Comparison of ENCODE assay signal across 8 cellular contexts in the genomic region with DNA sequence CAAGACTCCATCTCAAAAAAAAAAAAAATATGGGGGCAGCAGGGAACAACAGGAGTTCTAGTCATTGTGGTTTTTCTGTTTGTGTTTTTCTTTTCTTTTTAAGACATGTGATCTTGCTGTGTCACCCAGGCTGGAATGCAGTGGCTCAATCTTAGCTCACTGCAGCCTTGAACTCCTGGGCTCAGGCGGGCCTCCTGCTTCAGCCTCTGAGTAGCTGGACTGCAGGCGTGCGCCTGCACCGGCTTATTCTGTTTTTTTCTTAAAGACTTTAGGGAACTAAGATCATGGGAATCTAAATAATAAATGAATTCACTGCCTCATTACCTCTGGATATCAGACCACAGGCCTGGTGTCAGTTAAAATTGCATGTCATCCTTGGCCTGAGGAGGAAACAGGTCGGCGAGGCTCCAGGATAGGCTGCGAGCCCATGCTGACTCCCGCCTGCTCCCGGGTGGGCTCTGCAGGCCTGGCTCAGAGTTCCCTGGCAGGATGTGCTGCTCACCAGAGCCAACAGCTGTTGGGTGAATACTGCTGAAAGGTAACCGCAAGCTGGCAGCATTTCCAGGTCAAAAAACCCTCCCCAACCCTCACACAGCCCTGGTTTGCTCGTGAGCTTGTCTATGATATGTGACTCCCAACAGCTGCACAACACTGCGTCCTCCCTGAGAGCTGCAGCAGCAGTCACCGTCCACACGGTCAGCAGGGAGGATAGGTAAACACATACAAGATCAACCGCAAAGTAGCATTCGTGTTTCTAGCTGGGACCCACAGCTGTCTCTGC.
DNase-seq lines count a peak whose midpoint lies in the region; ATAC-seq and TF ChIP-seq lines count a peak whose summit lies in the region.

No MANE protein-coding gene starts in this region.

- DNase-seq in DMS79 treated with DMSO at 0.1 percent for 48 hours (lab: John Stamatoyannopoulos, UW), result peak; percentile 95
- peak; percentile 20 to 77 for DNase-seq in NCI-H446 (lab: John Stamatoyannopoulos, UW)
- DNase-seq in cerebellar cortex (ENCODE audit: low spot score), result peak; percentile 25
- DNase-seq in retina, result peak; percentile 70
- DNase-seq in GM10248 (ENCODE audit: extremely low spot score), result no peak
- no peak for DNase-seq in stimulated activated CD4-positive, alpha-beta T cell treated with anti-CD3 and anti-CD28 coated beads, Interleukin-2, amount 100 ng/mL, for 24 hours
- DNase-seq in activated naive CD4-positive, alpha-beta T cell (lab: John Stamatoyannopoulos, UW), result no peak

- CTCF ChIA-PET in GM10248 (lab: Yijun Ruan, JAX), result interaction anchor here (0.7 kb wide), 1 partner anchor 8 kb away, joined by 3 read pairs; no protein-coding TSS in a partner anchor

- TF ChIP-seq CTCF in GM10248 (IDR thresholded peaks at IDR 0.05; ENCODE audit: control extremely low read depth, extremely low read depth, low read depth, missing control alignments), result no peak

- POLR2A ChIA-PET in GM10248 (lab: Yijun Ruan, JAX), result no interaction called here

- peak; percentile 82 for ATAC-seq in HG02678 (IDR thresholded peaks at IDR 0.05; ENCODE audit: unreplicated experiment)

Comparison
In these comparisons a context has a peak if more than half of its experiments do, and no peak if none do; other contexts are left out.
1. DNase-seq: peak in DMS79 treated with DMSO at 0.1 percent for 48 hours (single experiment), NCI-H446 (2 of 2), cerebellar cortex (single experiment) and retina (single experiment); none in GM10248 (single experiment), stimulated activated CD4-positive, alpha-beta T cell treated with anti-CD3 and anti-CD28 coated beads, Interleukin-2, amount 100 ng/mL, for 24 hours (0 of 2) and activated naive CD4-positive, alpha-beta T cell (0 of 4).